In the genomic region with DNA sequence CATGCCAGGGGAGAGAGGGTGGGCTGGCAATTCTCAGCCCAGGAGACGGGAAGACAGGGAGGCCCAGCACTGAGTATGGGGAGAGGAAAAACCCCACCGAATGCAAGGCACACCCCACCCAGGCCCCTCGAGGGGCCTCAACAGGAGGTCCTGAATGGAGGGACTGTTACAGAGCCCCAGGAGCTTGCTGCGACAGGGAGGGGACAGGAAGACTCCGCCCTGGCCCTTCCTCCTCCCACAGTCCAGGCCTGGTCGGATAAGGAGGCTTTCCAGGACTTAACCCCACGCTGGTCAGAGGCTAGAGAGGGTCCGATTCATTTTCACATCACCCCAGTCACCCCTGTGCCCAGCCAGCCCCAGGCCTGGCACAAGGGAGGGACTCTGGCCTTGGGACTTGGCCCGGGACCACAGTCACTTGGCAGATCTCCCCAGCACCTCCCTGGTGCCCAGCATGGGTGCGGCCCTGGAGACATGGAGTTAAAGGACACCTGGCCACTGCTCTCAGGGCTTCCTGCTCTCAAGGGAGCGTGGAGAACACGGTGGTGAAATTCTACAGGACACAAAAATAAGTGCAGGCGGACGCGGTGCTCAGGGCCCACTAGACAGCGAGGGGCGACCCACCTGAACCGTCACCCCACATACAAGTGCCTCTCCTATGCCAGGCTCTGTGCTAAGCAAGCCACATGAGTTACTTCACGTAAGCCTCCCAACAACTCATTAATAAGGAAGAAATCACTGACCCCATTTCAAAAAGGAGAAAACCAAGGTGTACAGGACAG, we compare ENCODE assay signal across 9 cellular contexts. TPM values are rescaled to one million over a fixed set of nuclear protein-coding genes. Genes with fewer than 3 reads are reported as not detected.
DNase-seq lines count a peak whose midpoint lies in the region; ATAC-seq and TF ChIP-seq lines count a peak whose summit lies in the region.
"Had no signal": no experiment of that assay in that cellular context is flagged by ENCODE, and none has a peak within 500 bp of the region (broad histone marks: within the 10 kb centered on the region; RNA-seq: fewer than 3 reads in every experiment).

No MANE protein-coding gene starts in this region.

- no peaks in the 10 kb centered on the region for H3K36me3 Mint-ChIP-seq in IgD-negative memory B cell

- ATAC-seq in left lobe of liver (peak; percentile 64), thoracic aorta (ENCODE audit: insufficient number of reproducible peaks, low FRiP score, low read depth) (no peak), HG03097 (IDR thresholded peaks at IDR 0.05; ENCODE audit: low FRiP score, unreplicated experiment) (no peak)

- no peaks in the 10 kb centered on the region for H3K36me3 ChIP-seq in BE2C
- no peaks in the 10 kb centered on the region for H3K36me3 ChIP-seq in breast epithelium
- no peaks in the 10 kb centered on the region for H3K36me3 ChIP-seq in thoracic aorta
- H3K36me3 ChIP-seq: neutrophil had no signal

- peak overlapping the region in 2 of 3 donors; percentile 25 to 46 for H3K27ac Mint-ChIP-seq in IgD-negative memory B cell

- intact Hi-C loops in breast epithelium (cut with DNase I; ENCODE audit: low total_unique reads): no loop called here

- no peak for DNase-seq in BE2C
- DNase-seq in breast epithelium (ENCODE audit: low spot score in 2 of 2): peak; percentile 64 to 70
- DNase-seq in left lobe of liver (ENCODE audit: low spot score): peak; percentile 79
- DNase-seq in thoracic aorta (ENCODE audit: low spot score): no peak
- no peak for DNase-seq in NCI-H446 treated with DMSO at 0.1 percent for 48 hours (lab: John Stamatoyannopoulos, UW)
- DNase-seq in activated CD4-positive, CD25-positive, alpha-beta regulatory T cell (lab: John Stamatoyannopoulos, UW): no peak

- TF ChIP-seq CTCF in BE2C (IDR thresholded peaks at IDR 0.05; ENCODE audit: low read depth, low read length) (no peak), breast epithelium (IDR thresholded peaks at IDR 0.05) (no peak), thoracic aorta (IDR thresholded peaks at IDR 0.05) (no peak)

- peak overlapping the region; percentile 98 to 100 for H3K27ac ChIP-seq in breast epithelium
- peak overlapping the region; percentile 77 to 85 for H3K27ac ChIP-seq in thoracic aorta
- H3K27ac ChIP-seq: neutrophil had no signal

- H3K9me3 Mint-ChIP-seq in IgD-negative memory B cell: no peaks in the 10 kb centered on the region

- no peaks in the 10 kb centered on the region; the same call in none of the 2 replicates for H3K4me1 ChIP-seq in BE2C
- peaks cover 19 to 30% of the 10 kb centered on the region in 2 donors for H3K4me1 ChIP-seq in breast epithelium
- peaks cover 31 to 58% of the 10 kb centered on the region in 2 donors for H3K4me1 ChIP-seq in thoracic aorta (ENCODE audit: control insufficient read depth in 1 of 2, low read depth in 2 of 2)

- H3K4me1 Mint-ChIP-seq in IgD-negative memory B cell: peaks cover 5 to 13% (median 10%) of the 10 kb centered on the region in 3 donors

- H3K27me3 Mint-ChIP-seq in IgD-negative memory B cell: peaks cover 2% of the 10 kb centered on the region

- no peaks in the 10 kb centered on the region; the same call in 1 of the 2 replicates for H3K9me3 ChIP-seq in BE2C
- no peaks in the 10 kb centered on the region for H3K9me3 ChIP-seq in breast epithelium
- no peaks in the 10 kb centered on the region for H3K9me3 ChIP-seq in thoracic aorta
- H3K9me3 ChIP-seq: neutrophil had no signal

- H3K4me3 Mint-ChIP-seq in IgD-negative memory B cell: peak overlapping the region; percentile 64 to 80 (median 69)

- peak overlapping the region; percentile 66 for H3K4me3 ChIP-seq in BE2C (ENCODE audit: low read depth, low read length)
- peak overlapping the region; percentile 78 to 97 (median 88) for H3K4me3 ChIP-seq in breast epithelium
- peak overlapping the region; percentile 74 for H3K4me3 ChIP-seq in thoracic aorta

- H3K27me3 ChIP-seq in BE2C: peaks cover 6% of the 10 kb centered on the region; the same call in 1 of the 2 replicates
- no peaks in the 10 kb centered on the region for H3K27me3 ChIP-seq in breast epithelium
- no peaks in the 10 kb centered on the region for H3K27me3 ChIP-seq in thoracic aorta (replicated peaks; ENCODE audit: insufficient read depth)

- no peak for TF ChIP-seq POLR2A in breast epithelium (IDR thresholded peaks at IDR 0.05)

RNA-seq across cellular contexts. Expression of gene STXBP1, which starts 44.8 kb away (rescaled TPM):
- polyA plus RNA-seq in BE2C (2012; ENCODE audit: insufficient read depth, insufficient read length, low read depth): 118 TPM
- 0.33 TPM for polyA plus RNA-seq in IgD-negative memory B cell
- total RNA-seq in breast epithelium (10 to 100 TPM; 19.0 to 45.9 (median 43.2) TPM), left lobe of liver (3.8 TPM), thoracic aorta (10 to 100 TPM; 66.2 to 87.3 TPM)

Comparison
In these comparisons a context has a peak if more than half of its experiments do, and no peak if none do; other contexts are left out.
1. DNase-seq: peak in breast epithelium (2 of 2) and left lobe of liver (single experiment); none in BE2C (single experiment), thoracic aorta (single experiment), NCI-H446 treated with DMSO at 0.1 percent for 48 hours (single experiment) and activated CD4-positive, CD25-positive, alpha-beta regulatory T cell (0 of 4).
2. Peak in every context shown above with its lines, with median percentiles within 50 percentile points of each other: H3K4me3 ChIP-seq.